In genomic region chr20:59428006-59428405, GRCh38 we compare ENCODE assay signal across 25 cellular contexts.
"Had no signal": no experiment of that assay in that cellular context is flagged by ENCODE, and none has a peak within 500 bp of the region (broad histone marks: within the 10 kb centered on the region; RNA-seq: fewer than 3 reads in every experiment).

No MANE protein-coding gene starts in this region.

- H3K27ac ChIP-seq: heart right ventricle, hepatocyte, left lung, lower lobe of right lung, ovary, sigmoid colon, spleen, suprapubic skin, thoracic aorta, tibial artery, upper lobe of right lung, uterus had no signal

- H3K4me3 ChIP-seq: heart right ventricle, hepatocyte, left lung, lower lobe of right lung, ovary, sigmoid colon, thoracic aorta, tibial artery, upper lobe of right lung, uterus had no signal

- H3K36me3 ChIP-seq: heart right ventricle, left lung, lower lobe of right lung, ovary, sigmoid colon, spleen, suprapubic skin, thoracic aorta, tibial artery, upper lobe of right lung, uterus had no signal

- H3K9me3 ChIP-seq: heart right ventricle, left lung, lower lobe of right lung, ovary, sigmoid colon, spleen, suprapubic skin, thoracic aorta, tibial artery, upper lobe of right lung, uterus had no signal

- FAIRE-seq: keratinocyte, small intestine had no signal

- ATAC-seq: heart right ventricle; left cardiac atrium; left lung; lower lobe of right lung; natural killer cell; right cardiac atrium; stimulated activated effector memory CD8-positive, alpha-beta T cell treated with anti-CD3 and anti-CD28 coated beads, Interleukin-12 subunit alpha, Interleukin-12 subunit beta, amount 100 ng/mL, for 72 hours; upper lobe of right lung had no signal

- DNase-seq: heart right ventricle; kidney glomerular epithelial cell; left cardiac atrium; left lung; lower lobe of right lung; mesenchymal stem cell; naive B cell; natural killer cell; nephron progenitor cell; ovary; retina; right cardiac atrium; sigmoid colon; small intestine; spleen; stimulated activated CD4-positive, alpha-beta T cell treated with anti-CD3 and anti-CD28 coated beads, Interleukin-4, amount 100 ng/mL, for 24 hours; stimulated activated naive CD4-positive, alpha-beta T cell; upper lobe of right lung; uterus had no signal

- H3K4me1 ChIP-seq: heart right ventricle, left lung, lower lobe of right lung, sigmoid colon, upper lobe of right lung, uterus had no signal
